Comparison of ENCODE assay signal across 21 cellular contexts in genomic region chr2:170017848-170018492, GRCh38.
A peak's percentile ranks its signal among the peaks of the same experiment; 100 is the strongest.
DNase-seq lines count a peak whose midpoint lies in the region; ATAC-seq, FAIRE-seq and TF ChIP-seq lines count a peak whose summit lies in the region.
"Had no signal": no experiment of that assay in that cellular context is flagged by ENCODE, and none has a peak within 500 bp of the region (broad histone marks: within the 10 kb centered on the region; RNA-seq: fewer than 3 reads in every experiment).

No MANE protein-coding gene starts in this region.

- 88% methylated on average over 4 of the region's 4 CpGs for WGBS in liver
- 97% methylated on average over 4 of the region's 4 CpGs for WGBS in HepG2 (ENCODE audit: low lambda C conversion rate)

- no peak overlapping the region for H3K4me3 Mint-ChIP-seq in naive thymus-derived CD8-positive, alpha-beta T cell
- H3K4me3 Mint-ChIP-seq in immature natural killer cell = no peak overlapping the region
- H3K4me3 Mint-ChIP-seq: activated CD8-positive, alpha-beta T cell treated with anti-CD3 and anti-CD28 coated beads, Interleukin-2, amount 10 ng/mL, durations not matched to agents 7 days and 5 days; activated naive CD4-positive, alpha-beta T cell treated with anti-CD3 and anti-CD28 coated beads for 36 hours; activated T-cell treated with anti-CD3 and anti-CD28 coated beads, Interleukin-2, amount 50 U/mL, for 24 hours had no signal

- intact Hi-C loops in HepG2 (cut with micrococcal nuclease; ENCODE audit: unreplicated experiment) = no loop called here
- intact Hi-C loops in posterior cingulate gyrus (cut with DNase I) = no loop called here

- H3K27ac Mint-ChIP-seq in naive thymus-derived CD8-positive, alpha-beta T cell = peak overlapping the region in 2 of 10 donors; percentile 7 to 47
- no peak overlapping the region for H3K27ac Mint-ChIP-seq in immature natural killer cell
- H3K27ac Mint-ChIP-seq: activated CD8-positive, alpha-beta T cell treated with anti-CD3 and anti-CD28 coated beads, Interleukin-2, amount 10 ng/mL, durations not matched to agents 7 days and 5 days; activated naive CD4-positive, alpha-beta T cell treated with anti-CD3 and anti-CD28 coated beads for 36 hours; activated T-cell treated with anti-CD3 and anti-CD28 coated beads, Interleukin-2, amount 50 U/mL, for 24 hours had no signal

- ATAC-seq in HepG2 = no peak; the same call in 2 of the 3 replicates
- no peak for ATAC-seq in naive thymus-derived CD8-positive, alpha-beta T cell
- ATAC-seq: activated CD4-positive, CD25-positive, alpha-beta regulatory T cell treated with anti-CD3 and anti-CD28 coated beads, Interleukin-2, amount 50 U/mL, for 24 hours; activated CD8-positive, alpha-beta T cell treated with anti-CD3 and anti-CD28 coated beads, Interleukin-2, amount 10 ng/mL, durations not matched to agents 7 days and 5 days; mucosa of descending colon had no signal

- H3K36me3 Mint-ChIP-seq in naive thymus-derived CD8-positive, alpha-beta T cell = peaks cover 0 to 49% (median 30%) of the 10 kb centered on the region in 3 donors
- H3K36me3 Mint-ChIP-seq in immature natural killer cell = peaks cover 5 to 22% (median 16%) of the 10 kb centered on the region in 3 donors

- CTCF ChIA-PET in HepG2 (lab: Yijun Ruan, JAX; ENCODE audit: low intra/inter-chr PET ratio, low total read pairs) = no interaction called here

- H3K4me3 ChIP-seq in liver (ENCODE audit: low read depth in 1 of 3, low read length in 3 of 3) (no peak overlapping the region), HepG2 (replicated peaks in 1 of 3; ENCODE audit: insufficient read depth in 1 of 3, low read depth in 2 of 3, low read length in 3 of 3) (no peak overlapping the region)
- H3K4me3 ChIP-seq: ascending aorta; BLaER1 treated with 17β-estradiol and CSF1 and Interleukin-3, amounts not matched to agents 10 nM and 100 nM; mucosa of descending colon had no signal

- in situ Hi-C loops in HepG2 (cut with HindIII; ENCODE audit: extremely low pct_ligation_motif_present, low pct_unique_long_range_greater_than_20kb) = no loop called here

- no peak for FAIRE-seq in HepG2 (lab: Jason Lieb, UNC)

- H3K4me1 Mint-ChIP-seq in naive thymus-derived CD8-positive, alpha-beta T cell = no peaks in the 10 kb centered on the region
- H3K4me1 Mint-ChIP-seq in immature natural killer cell = no peaks in the 10 kb centered on the region

- H4K20me1 ChIP-seq in HepG2 (ENCODE audit: insufficient read depth, low read length) = no peaks in the 10 kb centered on the region
- H4K20me1 ChIP-seq: BLaER1 treated with 17β-estradiol and CSF1 and Interleukin-3, amounts not matched to agents 10 nM and 100 nM had no signal

- TF ChIP-seq RAD21 in liver (IDR thresholded peaks at IDR 0.05) (no peak), HepG2 (CRISPR knock-in tag; IDR thresholded peaks at IDR 0.05) (no peak)

- no peaks in the 10 kb centered on the region for H3K27me3 Mint-ChIP-seq in naive thymus-derived CD8-positive, alpha-beta T cell
- no peaks in the 10 kb centered on the region for H3K27me3 Mint-ChIP-seq in immature natural killer cell (ENCODE audit: low read depth in 3 of 3)
- H3K27me3 Mint-ChIP-seq: activated T-cell treated with anti-CD3 and anti-CD28 coated beads, Interleukin-2, amount 50 U/mL, for 24 hours had no signal

- H3K36me3 ChIP-seq in liver (ENCODE audit: control insufficient read depth in 4 of 4, insufficient read depth in 3 of 4, low read depth in 1 of 4, low read length in 3 of 4) (peaks cover under 1 to 9% (median 5%) of the 10 kb centered on the region in 4 donors), HepG2 (replicated peaks in 1 of 2; ENCODE audit: control insufficient read depth in 1 of 2, insufficient read depth in 2 of 2, low read length in 2 of 2) (peaks cover 2 to 13% of the 10 kb centered on the region in 2 experiments; a peak in 4 of 5 replicates)

- POLR2A ChIA-PET in HepG2 (lab: Yijun Ruan, JAX) = no interaction called here
- POLR2A ChIA-PET in naive thymus-derived CD8-positive, alpha-beta T cell (lab: Charles Lee) = no interaction called here

- H3K9ac ChIP-seq in liver (ENCODE audit: low read depth in 1 of 2, low read length in 2 of 2) (no peak overlapping the region), HepG2 (ENCODE audit: insufficient read depth, low read depth, low read length) (no peak overlapping the region)
- H3K9ac ChIP-seq: BLaER1 treated with 17β-estradiol and CSF1 and Interleukin-3, amounts not matched to agents 10 nM and 100 nM had no signal

- H3K79me2 ChIP-seq in HepG2 (ENCODE audit: insufficient read depth, low read length) = no peaks in the 10 kb centered on the region

- DNase-seq in HepG2 (ENCODE audit: low spot score) = no peak
- peak; percentile 20 for DNase-seq in fibroblast of peridontal ligament (ENCODE audit: extremely low read depth)
- peak; percentile 12 for DNase-seq in left kidney (ENCODE audit: low read depth, low spot score)
- DNase-seq in posterior cingulate gyrus = no peak
- DNase-seq in naive thymus-derived CD8-positive, alpha-beta T cell = no peak
- DNase-seq in immature natural killer cell = no peak
- no peak for DNase-seq in HPDE6-E6E7 (ENCODE audit: extremely low spot score)
- DNase-seq: activated CD8-positive, alpha-beta T cell treated with anti-CD3 and anti-CD28 coated beads, Interleukin-2, amount 10 ng/mL, durations not matched to agents 7 days and 5 days; activated naive CD4-positive, alpha-beta T cell treated with anti-CD3 and anti-CD28 coated beads for 36 hours; activated T-cell treated with anti-CD3 and anti-CD28 coated beads, Interleukin-2, amount 50 U/mL, for 24 hours; effector memory CD4-positive, alpha-beta T cell; MM.1S; mucosa of descending colon; NCI-H1436; NCI-H524 treated with DMSO at 0.1 percent for 48 hours; RPMI8226; stimulated activated CD8-positive, alpha-beta memory T cell treated with anti-CD3 and anti-CD28 coated beads, Interleukin-4, amount 100 ng/mL, for 48 hours had no signal

- H3K27ac ChIP-seq in liver (ENCODE audit: low read depth in 1 of 2, low read length in 2 of 2) (no peak overlapping the region), HepG2 (ENCODE audit: extremely low read length, insufficient read depth, low read length) (no peak overlapping the region)
- H3K27ac ChIP-seq: ascending aorta; BLaER1 treated with 17β-estradiol and CSF1 and Interleukin-3, amounts not matched to agents 10 nM and 100 nM had no signal

- H3K9me3 ChIP-seq in liver (ENCODE audit: control insufficient read depth in 4 of 4, low read length in 3 of 4) (no peaks in the 10 kb centered on the region), HepG2 (ENCODE audit: low read length) (no peaks in the 10 kb centered on the region)
- H3K9me3 ChIP-seq: ascending aorta; BLaER1 treated with 17β-estradiol and CSF1 and Interleukin-3, amounts not matched to agents 10 nM and 100 nM; mucosa of descending colon had no signal

- BruUV-seq in HepG2 (replicated peaks; lab: Mats Ljungman, UMichigan) = no TSS peak

- no peak for TF ChIP-seq CTCF in liver (IDR thresholded peaks at IDR 0.05; ENCODE audit: low read depth, low read length, missing input control)
- TF ChIP-seq CTCF in HepG2 (CRISPR knock-in tag; IDR thresholded peaks at IDR 0.05) = no peak

- no peaks in the 10 kb centered on the region for H3K4me1 ChIP-seq in liver (ENCODE audit: control insufficient read depth in 4 of 4, insufficient read depth in 4 of 4, low read length in 3 of 4)
- no peaks in the 10 kb centered on the region for H3K4me1 ChIP-seq in HepG2 (ENCODE audit: insufficient read depth, low read length)
- H3K4me1 ChIP-seq: BLaER1 treated with 17β-estradiol and CSF1 and Interleukin-3, amounts not matched to agents 10 nM and 100 nM had no signal

- H3K4me2 ChIP-seq in HepG2 (ENCODE audit: low read depth, low read length) = no peak overlapping the region
- H3K4me2 ChIP-seq: BLaER1 treated with 17β-estradiol and CSF1 and Interleukin-3, amounts not matched to agents 10 nM and 100 nM had no signal

- H2AFZ ChIP-seq in HepG2 (ENCODE audit: low read length) = no peak overlapping the region

- H3K27me3 ChIP-seq in liver (ENCODE audit: control insufficient read depth in 4 of 4, insufficient read depth in 4 of 4, low read length in 3 of 4) = no peaks in the 10 kb centered on the region
- no peaks in the 10 kb centered on the region for H3K27me3 ChIP-seq in HepG2 (ENCODE audit: control insufficient read depth in 1 of 2, insufficient read depth in 2 of 2, low read length in 2 of 2)
- H3K27me3 ChIP-seq: ascending aorta; BLaER1 treated with 17β-estradiol and CSF1 and Interleukin-3, amounts not matched to agents 10 nM and 100 nM had no signal

- no peak for TF ChIP-seq EP300 in HepG2 (IDR thresholded peaks at IDR 0.05; ENCODE audit: low read depth in 2 of 2, low read length in 2 of 2)
- TF ChIP-seq EP300 in HepG2 (CRISPR knock-in tag; IDR thresholded peaks at IDR 0.05; ENCODE audit: borderline replicate concordance) = no peak

- no peak for TF ChIP-seq POLR2A in HepG2 (IDR thresholded peaks at IDR 0.05; ENCODE audit: insufficient read depth in 1 of 2, low read depth in 2 of 2, low read length in 2 of 2)

- no peaks in the 10 kb centered on the region for H3K9me3 Mint-ChIP-seq in naive thymus-derived CD8-positive, alpha-beta T cell
- no peaks in the 10 kb centered on the region for H3K9me3 Mint-ChIP-seq in immature natural killer cell
- H3K9me3 Mint-ChIP-seq: activated naive CD4-positive, alpha-beta T cell treated with anti-CD3 and anti-CD28 coated beads for 36 hours; activated T-cell treated with anti-CD3 and anti-CD28 coated beads, Interleukin-2, amount 50 U/mL, for 24 hours had no signal

TF ChIP-seq in liver, 16 proteins besides CTCF, POLR2A, EP300 and RAD21:
- TF ChIP-seq NR2F2 (IDR thresholded peaks at IDR 0.05) (peak; percentile 59), HNF4A (conservative IDR thresholded peaks at IDR 0.05) (no peak)

TF ChIP-seq in HepG2, 621 proteins besides CTCF, POLR2A, EP300 and RAD21:
- no peak for TF ChIP-seq HDAC6 (IDR thresholded peaks at IDR 0.05; ENCODE audit: low read depth, low read length)

Comparison
In these comparisons a context has a peak if more than half of its experiments do, and no peak if none do; other contexts are left out.
1. DNase-seq: peak in fibroblast of peridontal ligament (single experiment) and left kidney (single experiment); none in HepG2 (single experiment), posterior cingulate gyrus (0 of 10), naive thymus-derived CD8-positive, alpha-beta T cell (0 of 10), immature natural killer cell (0 of 3) and HPDE6-E6E7 (single experiment).